ENCODE assay signal across 1 cellular context in the genomic region with DNA sequence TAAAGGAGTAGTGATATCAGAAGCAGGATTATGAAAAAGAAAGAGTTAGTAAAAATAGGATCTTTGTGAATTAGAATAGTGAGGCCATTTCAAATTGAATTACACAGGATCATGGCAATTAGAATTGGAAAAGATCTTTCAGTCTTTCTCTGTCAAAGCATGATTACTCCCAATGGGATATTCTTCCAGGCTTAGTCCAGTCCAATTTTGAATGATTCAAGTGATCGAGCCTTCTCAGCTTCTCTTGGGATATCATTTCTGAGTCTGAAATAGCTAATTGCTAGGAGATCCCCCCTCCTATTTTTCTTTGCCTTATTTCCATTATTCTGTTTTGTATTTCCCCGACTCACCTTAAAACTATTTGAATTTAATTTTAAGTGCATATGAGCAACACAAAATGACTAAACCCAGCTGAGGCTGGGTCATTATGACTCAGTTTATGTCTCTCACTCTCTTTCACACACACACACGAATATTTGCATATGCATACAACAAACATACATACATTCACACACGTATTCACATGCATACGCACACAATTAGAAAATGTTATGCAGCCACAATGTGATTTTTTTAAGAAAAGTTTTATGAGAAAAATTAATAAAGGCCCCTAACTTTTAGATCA.
TF ChIP-seq lines count a peak whose summit lies in the region.

No MANE protein-coding gene starts in this region.

TF ChIP-seq in H1, 55 proteins besides CTCF, POLR2A, EP300 and RAD21:
- TF ChIP-seq GABPA (IDR thresholded peaks at IDR 0.05; ENCODE audit: borderline replicate concordance, insufficient read depth, low read length) = no peak
- no peak for TF ChIP-seq POU5F1 (IDR thresholded peaks at IDR 0.05; ENCODE audit: low read depth, low read length)
- TF ChIP-seq PHF8 (conservative IDR thresholded peaks at IDR 0.05; ENCODE audit: low read depth, low read length) = no peak
- TF ChIP-seq, protein P1, sequence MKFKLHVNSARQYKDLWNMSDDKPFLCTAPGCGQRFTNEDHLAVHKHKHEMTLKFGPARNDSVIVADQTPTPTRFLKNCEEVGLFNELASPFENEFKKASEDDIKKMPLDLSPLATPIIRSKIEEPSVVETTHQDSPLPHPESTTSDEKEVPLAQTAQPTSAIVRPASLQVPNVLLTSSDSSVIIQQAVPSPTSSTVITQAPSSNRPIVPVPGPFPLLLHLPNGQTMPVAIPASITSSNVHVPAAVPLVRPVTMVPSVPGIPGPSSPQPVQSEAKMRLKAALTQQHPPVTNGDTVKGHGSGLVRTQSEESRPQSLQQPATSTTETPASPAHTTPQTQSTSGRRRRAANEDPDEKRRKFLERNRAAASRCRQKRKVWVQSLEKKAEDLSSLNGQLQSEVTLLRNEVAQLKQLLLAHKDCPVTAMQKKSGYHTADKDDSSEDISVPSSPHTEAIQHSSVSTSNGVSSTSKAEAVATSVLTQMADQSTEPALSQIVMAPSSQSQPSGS (IDR thresholded peaks at IDR 0.05; ENCODE audit: low read length) = no peak
